Comparison of ENCODE assay signal across 8 cellular contexts in genomic region chr5:132422720-132423442, GRCh38. TPM values are rescaled to one million over a fixed set of nuclear protein-coding genes. Genes with fewer than 3 reads are reported as not detected.
DNase-seq lines count a peak whose midpoint lies in the region; ATAC-seq and TF ChIP-seq lines count a peak whose summit lies in the region.

No MANE protein-coding gene starts in this region.

- no peak for TF ChIP-seq EP300 in esophagus muscularis mucosa (IDR thresholded peaks at IDR 0.05)

- DNase-seq in GM13976 (ENCODE audit: low spot score) (peak; percentile 51), Panc1 (ENCODE audit: low read depth, low spot score) (no peak), esophagus muscularis mucosa (ENCODE audit: extremely low spot score) (peak; percentile 90), foreskin keratinocyte (no peak), MCF 10A (ENCODE audit: unreplicated experiment) (no peak), NCI-H1694 (lab: John Stamatoyannopoulos, UW) (no peak)

- H3K36me3 ChIP-seq in Panc1 (ENCODE audit: control insufficient read depth, insufficient read depth, low read length) = no peaks in the 10 kb centered on the region
- H3K36me3 ChIP-seq in esophagus muscularis mucosa = peaks cover 0 to 8% (median 0%) of the 10 kb centered on the region in 4 donors

- 39% methylated on average over 5 of the region's 5 CpGs for WGBS in esophagus muscularis mucosa

- POLR2A ChIA-PET in Panc1 (lab: Charles Lee) = no interaction called here
- POLR2A ChIA-PET in MCF 10A (lab: Yijun Ruan, JAX) = interaction anchor here (1.4 to 7.7 kb wide), 3 partner anchors 8 to 74 kb away, joined by 8 to 67 read pairs (median 52); partner anchors contain the start of gene IRF1

- H3K27ac ChIP-seq in Panc1 (ENCODE audit: low read length) (0 out of 2 replicates have a peak overlapping the region, but pooled peaks have one; percentile 44), esophagus muscularis mucosa (replicated peaks in 1 of 4) (peak overlapping the region; percentile 45 to 99 (median 80)), skin epidermis (peak overlapping the region in 15 of 21 experiments; percentile 2 to 93 (median 36)), foreskin keratinocyte (no peak overlapping the region)

- BruUV-seq in Panc1 (replicated peaks; lab: Mats Ljungman, UMichigan) (no TSS peak), MCF 10A (replicated peaks; lab: Mats Ljungman, UMichigan) (no TSS peak)

- TF ChIP-seq POLR2A in esophagus muscularis mucosa (IDR thresholded peaks at IDR 0.05; ENCODE audit: low read depth) = no peak

- no peak for TF ChIP-seq CTCF in GM13976 (IDR thresholded peaks at IDR 0.05; ENCODE audit: borderline replicate concordance, control extremely low read depth, extremely low read depth, insufficient read depth, missing control alignments)
- no peak for TF ChIP-seq CTCF in Panc1 (IDR thresholded peaks at IDR 0.05)
- TF ChIP-seq CTCF in esophagus muscularis mucosa (IDR thresholded peaks at IDR 0.05) = no peak
- no peak for TF ChIP-seq CTCF in foreskin keratinocyte (conservative IDR thresholded peaks at IDR 0.05)
- TF ChIP-seq CTCF in MCF 10A (IDR thresholded peaks at IDR 0.05; ENCODE audit: unreplicated experiment) = no peak

- no peaks in the 10 kb centered on the region for H3K9me3 Mint-ChIP-seq in MCF 10A (ENCODE audit: unreplicated experiment)

- no peak overlapping the region for H3K27ac Mint-ChIP-seq in MCF 10A (ENCODE audit: low read depth, unreplicated experiment)

- in situ Hi-C loops in GM13976 (cut with MboI; ENCODE audit: low sequenced_read_pairs, unreplicated experiment) (loop anchor here (5.0 kb wide), 1 partner anchor 64 kb away; no protein-coding TSS in a partner anchor), Panc1 (cut with HindIII; ENCODE audit: low pct_unique_long_range_greater_than_20kb, low sequenced_read_pairs) (no loop called here)

- H3K4me1 Mint-ChIP-seq in MCF 10A (ENCODE audit: insufficient read depth, unreplicated experiment) = peaks cover 51% of the 10 kb centered on the region

- ATAC-seq in HG02759 (IDR thresholded peaks at IDR 0.05; ENCODE audit: unreplicated experiment) = peak; percentile 38
- ATAC-seq in Panc1 = peak; percentile 28; the same call in 1 of the 2 replicates
- ATAC-seq in foreskin keratinocyte = no peak

- H3K36me3 Mint-ChIP-seq in MCF 10A (ENCODE audit: insufficient read depth, unreplicated experiment) = peaks cover 6% of the 10 kb centered on the region

- H3K4me3 ChIP-seq in Panc1 (ENCODE audit: low read depth in 2 of 2, low read length in 2 of 2) (no peak overlapping the region), esophagus muscularis mucosa (no peak overlapping the region), skin epidermis (no peak overlapping the region)

- intact Hi-C loops in Panc1 (cut with micrococcal nuclease; ENCODE audit: unreplicated experiment) (no loop called here), esophagus muscularis mucosa (cut with DNase I) (no loop called here), MCF 10A (cut with micrococcal nuclease) (no loop called here)

- no peaks in the 10 kb centered on the region for H3K27me3 Mint-ChIP-seq in MCF 10A (ENCODE audit: insufficient read depth, unreplicated experiment)

- no peak overlapping the region for H3K4me3 Mint-ChIP-seq in MCF 10A (ENCODE audit: unreplicated experiment)

- H3K27me3 ChIP-seq in Panc1 (ENCODE audit: control insufficient read depth, insufficient read depth, low read length) = no peaks in the 10 kb centered on the region
- no peaks in the 10 kb centered on the region for H3K27me3 ChIP-seq in esophagus muscularis mucosa
- H3K27me3 ChIP-seq in foreskin keratinocyte = no peaks in the 10 kb centered on the region

- CTCF ChIA-PET in Panc1 (lab: Charles Lee) = interaction anchor here (0.5 to 0.9 kb wide), 2 partner anchors 74 to 76 kb away, joined by 3 to 7 read pairs; no protein-coding TSS in a partner anchor
- CTCF ChIA-PET in MCF 10A (lab: Yijun Ruan, JAX) = interaction anchor here (0.6 to 4.7 kb wide), 13 partner anchors 12 to 185 kb away, joined by 3 to 18 read pairs (median 4); no protein-coding TSS in a partner anchor

- H3K9me3 ChIP-seq in Panc1 (ENCODE audit: control insufficient read depth, insufficient read depth, low read depth, low read length) = no peaks in the 10 kb centered on the region
- no peaks in the 10 kb centered on the region for H3K9me3 ChIP-seq in esophagus muscularis mucosa

- H3K4me1 ChIP-seq in Panc1 (ENCODE audit: control insufficient read depth, insufficient read depth, low read length) (peaks cover 48% of the 10 kb centered on the region), esophagus muscularis mucosa (peaks cover 94 to 100% (median 98%) of the 10 kb centered on the region in 4 donors), foreskin keratinocyte (peaks cover 59% of the 10 kb centered on the region)

RNA-seq across cellular contexts. Expression of gene SLC22A5, which starts 53.4 kb away (rescaled TPM):
- total RNA-seq in Panc1 (2021; ENCODE audit: unreplicated experiment) (9.5 TPM), esophagus muscularis mucosa (1 to 10 TPM; 6.2 to 8.8 (median 7.5) TPM), foreskin keratinocyte (11.7 and 14.7 TPM in 2 replicates), MCF 10A (2022) (122 and 167 TPM in 2 replicates)
- 7.2 TPM for polyA plus RNA-seq in Panc1 (2012; ENCODE audit: insufficient read length)
- 5.6 and 7.1 TPM in 2 replicates for polyA plus RNA-seq in foreskin keratinocyte

Comparison
In these comparisons a context has a peak if more than half of its experiments do, and no peak if none do; other contexts are left out.
1. DNase-seq: peak in GM13976 (single experiment) and esophagus muscularis mucosa (single experiment); none in Panc1 (single experiment), foreskin keratinocyte (0 of 2), MCF 10A (single experiment) and NCI-H1694 (single experiment).